ENCODE assay signal across 8 cellular contexts in genomic region chr12:56468216-56469006, GRCh38. TPM values are rescaled to one million over a fixed set of nuclear protein-coding genes. Genes with fewer than 3 reads are reported as not detected.
DNase-seq lines count a peak whose midpoint lies in the region; ATAC-seq and TF ChIP-seq lines count a peak whose summit lies in the region.

Gene SPRYD4 (plus strand): TSS chr12:56468578. CDS start chr12:56468592, 14 bp downstream.

- WGBS in lower leg skin, 2 donors = 0% methylated on average over 43 of the region's 43 CpGs

- ATAC-seq in GM19351 (IDR thresholded peaks at IDR 0.05; ENCODE audit: unreplicated experiment) (peak; percentile 89), HG03520 (IDR thresholded peaks at IDR 0.05; ENCODE audit: unreplicated experiment) (peak; percentile 81)

- TF ChIP-seq CTCF in lower leg skin (IDR thresholded peaks at IDR 0.05) = no peak

- TF ChIP-seq POLR2A in lower leg skin (IDR thresholded peaks at IDR 0.05) = peak in 1 of 2 donors; percentile 35

- intact Hi-C loops in lower leg skin (cut with DNase I; ENCODE audit: low total_unique reads) = loop anchor here (5.0 kb wide), 1 partner anchor 276 kb away; no protein-coding TSS in a partner anchor

- DNase-seq in C1 segment of cervical spinal cord (lab: John Stamatoyannopoulos, UW) (peak; percentile 46 to 94 (median 87)), NCI-H526 treated with DMSO at 0.1 percent for 48 hours (lab: John Stamatoyannopoulos, UW) (peak; percentile 85), dermis blood vessel endothelial cell (peak; percentile 96), lower leg skin (ENCODE audit: low spot score in 2 of 2) (peak; percentile 92 to 98)
- DNase-seq in activated CD4-positive, alpha-beta T cell treated with anti-CD3 and anti-CD28 coated beads, Interleukin-2, amount 50 U/mL, for 1 hour = peak; percentile 92
- DNase-seq in stimulated activated CD4-positive, alpha-beta T cell treated with anti-CD3 and anti-CD28 coated beads, Interleukin-4, amount 100 ng/mL, for 4 hours = peak; percentile 90 to 94

- peak within 1 kb of the TSS; percentile 57 for H3K4me3 ChIP-seq in lower leg skin (ENCODE audit: low read depth, poor library complexity, severe bottlenecking)

RNA-seq across cellular contexts. Expression of gene SPRYD4, which starts in this region (rescaled TPM):
- total RNA-seq in dermis blood vessel endothelial cell (1.6 and 2.4 TPM in 2 replicates), lower leg skin (1 to 10 TPM; 1.3 to 2.3 (median 2.1) TPM)

Comparison
In these comparisons a context has a peak if more than half of its experiments do, and no peak if none do; other contexts are left out.
1. Peak in every context shown above with its lines: DNase-seq, ATAC-seq and H3K4me3 ChIP-seq.